ENCODE assay signal across 24 cellular contexts in the genomic region with DNA sequence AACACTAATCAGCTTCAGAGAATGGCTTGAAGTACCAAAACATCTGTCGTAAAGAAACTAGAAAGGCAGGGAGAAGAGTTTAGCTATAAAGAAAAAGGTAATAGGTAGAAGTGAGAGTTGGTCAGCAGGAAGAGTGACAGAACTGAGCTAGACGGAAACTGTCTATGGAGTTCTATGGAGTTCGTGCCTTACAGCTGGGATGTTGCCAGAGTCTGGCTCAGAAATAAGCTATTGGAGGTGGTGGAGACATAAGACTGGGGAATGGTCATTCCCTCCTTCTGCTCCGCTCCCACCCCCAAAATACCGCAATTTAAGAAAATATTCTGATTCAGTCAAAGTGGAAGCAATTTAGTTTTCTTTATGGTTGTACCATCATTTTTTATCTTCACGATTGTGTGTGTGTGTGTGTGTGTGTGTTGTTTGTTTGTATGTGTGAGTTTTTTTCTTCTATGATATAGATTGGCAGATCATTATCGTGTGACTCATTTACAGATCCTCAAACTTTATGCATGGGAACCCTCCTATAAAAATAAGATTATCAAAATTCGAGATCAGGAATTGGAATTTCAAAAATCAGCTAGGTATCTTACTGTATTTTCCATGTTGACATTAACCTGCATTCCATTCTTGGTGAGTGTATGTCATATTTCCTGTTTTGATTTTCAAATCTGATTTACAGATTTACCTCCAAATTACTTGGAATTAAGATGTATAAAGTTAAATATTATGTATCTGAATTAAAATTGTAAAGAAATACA.
DNase-seq lines count a peak whose midpoint lies in the region; ATAC-seq, FAIRE-seq and TF ChIP-seq lines count a peak whose summit lies in the region.
"Had no signal": no experiment of that assay in that cellular context is flagged by ENCODE, and none has a peak within 500 bp of the region (broad histone marks: within the 10 kb centered on the region; RNA-seq: fewer than 3 reads in every experiment).

No MANE protein-coding gene starts in this region.

- no peak for TF ChIP-seq RAD21 in K562 (CRISPR knock-in tag; conservative IDR thresholded peaks at IDR 0.05 in 1 of 2, IDR thresholded peaks at IDR 0.05 in 1 of 2)

- H3K4me1 ChIP-seq in PC-3 (ENCODE audit: insufficient read depth, low read length): peaks cover 10% of the 10 kb centered on the region; the same call in 1 of the 2 replicates
- H3K4me1 ChIP-seq in K562 (replicated peaks in 1 of 2; ENCODE audit: control insufficient read depth in 2 of 2, insufficient read depth in 2 of 2, low read length in 2 of 2): no peaks in the 10 kb centered on the region
- H3K4me1 ChIP-seq in endothelial cell of umbilical vein (ENCODE audit: control insufficient read depth, extremely low read depth, insufficient read depth, low read length): peaks cover 10% of the 10 kb centered on the region
- no peaks in the 10 kb centered on the region for H3K4me1 ChIP-seq in small intestine (ENCODE audit: control insufficient read depth in 2 of 2, insufficient read depth in 1 of 2, low read depth in 1 of 2, low read length in 1 of 2)
- H3K4me1 ChIP-seq: BE2C had no signal

- TF ChIP-seq CTCF in PC-3 (conservative IDR thresholded peaks at IDR 0.05; ENCODE audit: low read depth, low read length) (no peak), K562 (IDR thresholded peaks at IDR 0.05 in 2 of 3, conservative IDR thresholded peaks at IDR 0.05 in 1 of 3; ENCODE audit: insufficient read depth in 2 of 3, low read depth in 1 of 3, low read length in 3 of 3) (no peak), endothelial cell of umbilical vein (IDR thresholded peaks at IDR 0.05; ENCODE audit: extremely low read depth in 1 of 2, insufficient read depth in 1 of 2, low read depth in 1 of 2, low read length in 2 of 2) (no peak)

- BruUV-seq in PC-3 (replicated peaks; lab: Mats Ljungman, UMichigan): no TSS peak
- BruUV-seq in K562 (replicated peaks; lab: Mats Ljungman, UMichigan): no TSS peak
- no TSS peak for BruUV-seq in endothelial cell of umbilical vein (replicated peaks; lab: Mats Ljungman, UMichigan)

- H3K36me3 ChIP-seq in PC-3 (ENCODE audit: low read depth, low read length) (no peaks in the 10 kb centered on the region), K562 (ENCODE audit: control insufficient read depth, insufficient read depth, low read length) (no peaks in the 10 kb centered on the region), endothelial cell of umbilical vein (ENCODE audit: control insufficient read depth in 2 of 2, extremely low read depth in 1 of 2, insufficient read depth in 2 of 2, low read length in 2 of 2) (no peaks in the 10 kb centered on the region), small intestine (ENCODE audit: control insufficient read depth in 2 of 2, insufficient read depth in 2 of 2, low read length in 2 of 2) (no peaks in the 10 kb centered on the region)
- H3K36me3 ChIP-seq: BE2C had no signal

- DNase-seq in PC-3 (peak; percentile 43), K562 (ENCODE audit: extremely low read depth in 1 of 4, low spot score in 3 of 4) (no peak), endothelial cell of umbilical vein (ENCODE audit: low read depth, low spot score) (peak; percentile 3), small intestine (no peak), substantia nigra (lab: John Stamatoyannopoulos, UW) (no peak), UCSD-AML1 (lab: John Stamatoyannopoulos, UW; ENCODE audit: unreplicated experiment) (no peak)
- DNase-seq: ACHN; BE2C; C1 segment of cervical spinal cord; CD4-positive, CD25-positive, alpha-beta regulatory T cell; CD8-positive, alpha-beta memory T cell; COR-L47; DMS 273 treated with DMSO at 0.1 percent for 48 hours; DMS53; DND-41; EL; GM23248; HCEC 1CT; IMR-90 had no signal

- intact Hi-C loops in PC-3 (cut with micrococcal nuclease) (no loop called here), K562 (cut with micrococcal nuclease) (loop anchor here (10.0 kb wide), 2 partner anchors 81 to 561 kb away; a partner anchor contains a TSS), endothelial cell of umbilical vein (cut with micrococcal nuclease) (loop anchor here (1.0 to 10.0 kb wide), 2 partner anchors 241 to 408 kb away; a partner anchor contains a TSS)

- 12% methylated on average over 8 of the region's 8 CpGs for WGBS in K562 (ENCODE audit: insufficient coverage, low coverage, missing lambda C conversion rate)
- WGBS in small intestine, 3 donors: 72 to 79% (median 75%) methylated on average over 8 of the region's 8 CpGs

- CTCF ChIA-PET in PC-3 (lab: Charles Lee) (no interaction called here), K562 (lab: Yijun Ruan, JAX; ENCODE audit: low intra/inter-chr PET ratio) (interaction anchor here (0.7 kb wide), 1 partner anchor 24 kb away, joined by 3 read pairs; no protein-coding TSS in a partner anchor), endothelial cell of umbilical vein (lab: Charles Lee) (no interaction called here)

- no peaks in the 10 kb centered on the region for H3K9me2 ChIP-seq in PC-3 (replicated peaks; ENCODE audit: low read length)

- H3K9ac ChIP-seq in PC-3 (ENCODE audit: low read length) (no peak overlapping the region), K562 (ENCODE audit: insufficient read depth in 1 of 2, low read depth in 2 of 2, low read length in 2 of 2) (no peak overlapping the region), endothelial cell of umbilical vein (replicated peaks; ENCODE audit: extremely low read depth, insufficient read depth, low read length) (no peak overlapping the region)
- H3K9ac ChIP-seq: GM23248 had no signal

- no peaks in the 10 kb centered on the region for H4K20me1 ChIP-seq in PC-3 (ENCODE audit: low read length)
- no peaks in the 10 kb centered on the region for H4K20me1 ChIP-seq in K562 (replicated peaks; ENCODE audit: control insufficient read depth, insufficient read depth, low read length)
- H4K20me1 ChIP-seq in endothelial cell of umbilical vein (replicated peaks; ENCODE audit: control insufficient read depth, extremely low read depth, insufficient read depth, low read length): no peaks in the 10 kb centered on the region

- FAIRE-seq in K562 (lab: Jason Lieb, UNC) (no peak), endothelial cell of umbilical vein (lab: Jason Lieb, UNC) (no peak), small intestine (lab: Jason Lieb, UNC) (peak; percentile 15)
- FAIRE-seq: A204.1, GM12891, GM19239, HTR-8/SVneo had no signal

- in situ Hi-C loops in K562 (cut with MboI): no loop called here

- dilution Hi-C loops in endothelial cell of umbilical vein (cut with MboI; ENCODE audit: extremely low pct_ligation_motif_present, low sequenced_read_pairs): no loop called here

- H3K79me2 ChIP-seq in PC-3 (ENCODE audit: low read length) (no peaks in the 10 kb centered on the region), K562 (ENCODE audit: control insufficient read depth, insufficient read depth, low read length) (no peaks in the 10 kb centered on the region), endothelial cell of umbilical vein (ENCODE audit: control insufficient read depth, insufficient read depth, low read length) (no peaks in the 10 kb centered on the region)

- H3K4me2 ChIP-seq in PC-3 (ENCODE audit: low read length) (0 out of 2 replicates have a peak overlapping the region, but pooled peaks have one; percentile 11), K562 (ENCODE audit: insufficient read depth, low read length) (no peak overlapping the region), endothelial cell of umbilical vein (ENCODE audit: insufficient read depth, low read length) (peak overlapping the region; percentile 21)

- H3F3A ChIP-seq in PC-3 (ENCODE audit: low read length, unreplicated experiment): no peaks in the 10 kb centered on the region

- ATAC-seq in PC-3 (no peak), K562 (peak; percentile 41; the same call in 1 of the 3 replicates), HG02981 (IDR thresholded peaks at IDR 0.05; ENCODE audit: unreplicated experiment) (no peak)

- no peak for TF ChIP-seq POLR2A in K562 (conservative IDR thresholded peaks at IDR 0.05)
- no peak for TF ChIP-seq POLR2A in endothelial cell of umbilical vein (IDR thresholded peaks at IDR 0.05; ENCODE audit: low read depth, low read length)

- H3K4me3 ChIP-seq in PC-3 (ENCODE audit: low read length) (no peak overlapping the region), K562 (no peak overlapping the region), endothelial cell of umbilical vein (replicated peaks in 1 of 3; ENCODE audit: insufficient read depth in 1 of 3, low read depth in 1 of 3, low read length in 3 of 3) (no peak overlapping the region), small intestine (ENCODE audit: low read depth in 1 of 2, low read length in 2 of 2) (no peak overlapping the region)
- H3K4me3 ChIP-seq: GM23248 had no signal

- peaks cover 14% of the 10 kb centered on the region for H3K27me3 ChIP-seq in PC-3 (ENCODE audit: low read length)
- H3K27me3 ChIP-seq in K562 (ENCODE audit: control insufficient read depth in 2 of 2, insufficient read depth in 2 of 2, low read length in 2 of 2): no peaks in the 10 kb centered on the region; a peak in 1 of 5 replicates
- no peaks in the 10 kb centered on the region for H3K27me3 ChIP-seq in endothelial cell of umbilical vein (ENCODE audit: control insufficient read depth in 2 of 2, insufficient read depth in 2 of 2, low read length in 2 of 2)
- H3K27me3 ChIP-seq in small intestine (ENCODE audit: control insufficient read depth in 2 of 2, insufficient read depth in 2 of 2, low read length in 2 of 2): peaks cover 0 to 2% of the 10 kb centered on the region in 2 donors
- H3K27me3 ChIP-seq: BE2C had no signal

- H3K9me3 ChIP-seq in PC-3 (ENCODE audit: low read length) (no peaks in the 10 kb centered on the region), K562 (replicated peaks; ENCODE audit: control insufficient read depth, insufficient read depth, low read depth, low read length) (no peaks in the 10 kb centered on the region), endothelial cell of umbilical vein (replicated peaks; ENCODE audit: control insufficient read depth, insufficient read depth, low read length) (no peaks in the 10 kb centered on the region), small intestine (ENCODE audit: control insufficient read depth, low read depth) (no peaks in the 10 kb centered on the region)
- H3K9me3 ChIP-seq: BE2C had no signal

- TF ChIP-seq EP300 in K562 (IDR thresholded peaks at IDR 0.05; ENCODE audit: low read length): no peak

- POLR2A ChIA-PET in PC-3 (lab: Charles Lee; ENCODE audit: unreplicated experiment) (interaction anchor here (0.7 kb wide), 1 partner anchor 498 kb away, joined by 15 read pairs; no protein-coding TSS in a partner anchor), K562 (lab: Yijun Ruan, JAX) (no interaction called here), endothelial cell of umbilical vein (lab: Charles Lee) (no interaction called here)

- no peak overlapping the region for H3K27ac ChIP-seq in PC-3 (ENCODE audit: low read length)
- no peak overlapping the region for H3K27ac ChIP-seq in K562 (ENCODE audit: extremely low read depth, low read depth, low read length)
- peak overlapping the region; percentile 57 for H3K27ac ChIP-seq in endothelial cell of umbilical vein (ENCODE audit: insufficient read depth, low read depth, low read length)
- no peak overlapping the region for H3K27ac ChIP-seq in small intestine (ENCODE audit: low read depth in 1 of 2, low read length in 1 of 2)
- H3K27ac ChIP-seq in substantia nigra (ENCODE audit: low read depth, low read length, poor library complexity, severe bottlenecking): no peak overlapping the region
- H3K27ac ChIP-seq: GM23248 had no signal

- H3K9me1 ChIP-seq in K562 (ENCODE audit: control insufficient read depth, insufficient read depth, low read length): no peaks in the 10 kb centered on the region
- no peaks in the 10 kb centered on the region for H3K9me1 ChIP-seq in endothelial cell of umbilical vein (replicated peaks; ENCODE audit: control insufficient read depth, extremely low read depth, insufficient read depth, low read length)

- H2AFZ ChIP-seq in PC-3 (ENCODE audit: low read length) (no peak overlapping the region), K562 (ENCODE audit: low read depth, low read length) (no peak overlapping the region), endothelial cell of umbilical vein (ENCODE audit: low read depth, low read length) (peak overlapping the region; percentile 7)
- H2AFZ ChIP-seq: GM23248 had no signal

Comparison
In these comparisons a context has a peak if more than half of its experiments do, and no peak if none do; other contexts are left out.
1. DNase-seq: peak in PC-3 (single experiment) and endothelial cell of umbilical vein (single experiment); none in K562 (0 of 4), small intestine (single experiment), substantia nigra (0 of 49) and UCSD-AML1 (single experiment).